8 cellular contexts compared by ENCODE assay signal in genomic region chr1:200837931-200838571, GRCh38. TPM values are rescaled to one million over a fixed set of nuclear protein-coding genes. Genes with fewer than 3 reads are reported as not detected.
DNase-seq lines count a peak whose midpoint lies in the region; TF ChIP-seq lines count a peak whose summit lies in the region.

No MANE protein-coding gene starts in this region.

- intact Hi-C loops in dorsolateral prefrontal cortex (cut with DNase I): loop anchor here in 1 of 2 donors (10.0 kb wide), 1 partner anchor 213 kb away; the partner anchor contains the start of gene KIF14

- H3K27me3 ChIP-seq in dorsolateral prefrontal cortex: no peaks in the 10 kb centered on the region

- peak; percentile 24 to 76 (median 54) for TF ChIP-seq CTCF in dorsolateral prefrontal cortex (IDR thresholded peaks at IDR 0.05 in 54 of 56, conservative IDR thresholded peaks at IDR 0.05 in 2 of 56; ENCODE audit: low read depth in 1 of 56, partially characterized antibody in 56 of 56)
- peak; percentile 29 for TF ChIP-seq CTCF in retinal pigment epithelial cell (conservative IDR thresholded peaks at IDR 0.05; ENCODE audit: low read depth, low read length)

- H3K4me3 ChIP-seq in dorsolateral prefrontal cortex (no peak overlapping the region), retinal pigment epithelial cell (ENCODE audit: low read length) (no peak overlapping the region)

- DNase-seq in DMS79 treated with DMSO at 0.1 percent for 48 hours (lab: John Stamatoyannopoulos, UW): peak; percentile 2
- no peak for DNase-seq in DMS79 (lab: John Stamatoyannopoulos, UW)
- peak; percentile 3 for DNase-seq in NCI-H2227 treated with DMSO at 0.1 percent for 48 hours (lab: John Stamatoyannopoulos, UW)
- no peak for DNase-seq in dorsolateral prefrontal cortex
- DNase-seq in retinal pigment epithelial cell (ENCODE audit: low read depth): peak; percentile 6
- no peak for DNase-seq in KBM-7
- DNase-seq in amniotic stem cell (lab: John Stamatoyannopoulos, UW): no peak
- no peak for DNase-seq in AG20443 (ENCODE audit: low spot score)

- no peak overlapping the region for H3K27ac ChIP-seq in dorsolateral prefrontal cortex

- in situ Hi-C loops in KBM-7 (cut with MboI; ENCODE audit: low pct_unique_long_range_greater_than_20kb, low sequenced_read_pairs): no loop called here

RNA-seq across cellular contexts. Expression of gene GPR25, which starts 34.7 kb away (rescaled TPM):
- total RNA-seq in dorsolateral prefrontal cortex: under 1 TPM in 4 of 120 experiments, not detected in 116; 0.46 to 0.87 (median 0.57) TPM

RNA-seq across cellular contexts. Expression of gene INAVA, which starts 56.6 kb away (rescaled TPM):
- total RNA-seq in dorsolateral prefrontal cortex: 1 to 10 TPM in 98 of 120 experiments, under 1 TPM in 22; 0.41 to 4.8 (median 1.7) TPM

Comparison
In these comparisons a context has a peak if more than half of its experiments do, and no peak if none do; other contexts are left out.
1. DNase-seq: peak in DMS79 treated with DMSO at 0.1 percent for 48 hours (single experiment), NCI-H2227 treated with DMSO at 0.1 percent for 48 hours (single experiment) and retinal pigment epithelial cell (single experiment); none in DMS79 (single experiment), dorsolateral prefrontal cortex (0 of 10), KBM-7 (single experiment), amniotic stem cell (single experiment) and AG20443 (single experiment).